ENCODE assay signal across 1 cellular context in genomic region chr17:81227630-81228029, GRCh38.
TF ChIP-seq lines count a peak whose summit lies in the region.

No MANE protein-coding gene starts in this region.

TF ChIP-seq in HEK293, 187 proteins besides CTCF, POLR2A, EP300 and RAD21 (continued from another document):
- 0 out of 2 replicates have a peak, but pooled peaks have one; percentile 36 for TF ChIP-seq ZNF18 (tag by site-specific recombination; IDR thresholded peaks at IDR 0.05)
TF ChIP-seq in HEK293: peak in this region for 2; not testable (repeated sequence) for 185.
